15 cellular contexts compared by ENCODE assay signal in the genomic region with DNA sequence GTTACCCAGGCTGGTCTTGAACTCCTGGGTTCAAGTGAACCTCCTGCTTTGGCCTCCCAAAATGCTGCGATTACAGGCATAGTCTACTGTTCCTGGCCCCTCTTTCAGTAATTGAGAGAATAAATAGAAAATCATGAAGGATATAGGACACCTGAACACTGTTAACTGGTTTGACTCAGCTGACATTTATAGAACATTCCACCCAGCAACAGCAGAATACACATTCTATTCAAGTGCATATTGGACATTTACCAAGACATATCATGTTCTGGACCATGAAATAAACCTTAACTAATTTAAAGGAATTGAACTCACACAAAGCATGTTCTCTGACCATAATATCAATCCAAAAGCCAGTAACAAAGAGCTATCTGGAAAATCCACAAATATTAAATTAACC. TPM values are rescaled to one million over a fixed set of nuclear protein-coding genes. Genes with fewer than 3 reads are reported as not detected.
DNase-seq lines count a peak whose midpoint lies in the region; ATAC-seq and TF ChIP-seq lines count a peak whose summit lies in the region.
"Had no signal": no experiment of that assay in that cellular context is flagged by ENCODE, and none has a peak within 500 bp of the region (broad histone marks: within the 10 kb centered on the region; RNA-seq: fewer than 3 reads in every experiment).

No MANE protein-coding gene starts in this region.

- peaks cover 10% of the 10 kb centered on the region for H3K9me3 Mint-ChIP-seq in activated T-helper 17 cell treated with anti-CD3 and anti-CD28 coated beads, Interleukin-2, amount 50 U/mL, for 72 hours
- H3K9me3 Mint-ChIP-seq in nephron = peaks cover 21% of the 10 kb centered on the region
- peaks cover 5% of the 10 kb centered on the region for H3K9me3 Mint-ChIP-seq in natural killer cell treated with Interleukin-12 subunit alpha and Interleukin-12 subunit beta and Interleukin-15 and Interleukin-18, amount 100 ng/mL, for 72 hours

- peak overlapping the region; percentile 50 for H3K27ac Mint-ChIP-seq in activated T-helper 17 cell treated with anti-CD3 and anti-CD28 coated beads, Interleukin-2, amount 50 U/mL, for 72 hours
- H3K27ac Mint-ChIP-seq in nephron = peak overlapping the region in 2 of 3 experiments; percentile 5 to 6
- peak overlapping the region in 1 of 2 donors; percentile 19 for H3K27ac Mint-ChIP-seq in natural killer cell treated with Interleukin-12 subunit alpha and Interleukin-12 subunit beta and Interleukin-15 and Interleukin-18, amount 100 ng/mL, for 72 hours
- H3K27ac Mint-ChIP-seq: H9 had no signal

- H3K4me3 Mint-ChIP-seq in activated T-helper 17 cell treated with anti-CD3 and anti-CD28 coated beads, Interleukin-2, amount 50 U/mL, for 72 hours = no peak overlapping the region
- peak overlapping the region in 1 of 3 experiments; percentile 37 for H3K4me3 Mint-ChIP-seq in nephron
- no peak overlapping the region for H3K4me3 Mint-ChIP-seq in natural killer cell treated with Interleukin-12 subunit alpha and Interleukin-12 subunit beta and Interleukin-15 and Interleukin-18, amount 100 ng/mL, for 72 hours
- H3K4me3 Mint-ChIP-seq: CD8-positive, alpha-beta T cell; H9 had no signal

- H3K27me3 Mint-ChIP-seq in activated T-helper 17 cell treated with anti-CD3 and anti-CD28 coated beads, Interleukin-2, amount 50 U/mL, for 72 hours = no peaks in the 10 kb centered on the region
- peaks cover 8% of the 10 kb centered on the region for H3K27me3 Mint-ChIP-seq in nephron (ENCODE audit: low read depth)
- no peaks in the 10 kb centered on the region for H3K27me3 Mint-ChIP-seq in natural killer cell treated with Interleukin-12 subunit alpha and Interleukin-12 subunit beta and Interleukin-15 and Interleukin-18, amount 100 ng/mL, for 72 hours

- peaks cover 10% of the 10 kb centered on the region for H3K4me1 Mint-ChIP-seq in activated T-helper 17 cell treated with anti-CD3 and anti-CD28 coated beads, Interleukin-2, amount 50 U/mL, for 72 hours
- H3K4me1 Mint-ChIP-seq in nephron = peaks cover 23% of the 10 kb centered on the region
- peaks cover 14 to 31% of the 10 kb centered on the region in 2 donors for H3K4me1 Mint-ChIP-seq in natural killer cell treated with Interleukin-12 subunit alpha and Interleukin-12 subunit beta and Interleukin-15 and Interleukin-18, amount 100 ng/mL, for 72 hours (ENCODE audit: low read depth in 2 of 2)

- ATAC-seq in activated T-helper 17 cell treated with anti-CD3 and anti-CD28 coated beads, Interleukin-2, amount 50 U/mL, for 72 hours (replicated peaks) = no peak
- no peak for ATAC-seq in GM19324 (IDR thresholded peaks at IDR 0.05; ENCODE audit: low FRiP score, unreplicated experiment)
- no peak for ATAC-seq in natural killer cell treated with Interleukin-12 subunit alpha and Interleukin-12 subunit beta and Interleukin-15 and Interleukin-18, amount 100 ng/mL, for 72 hours
- ATAC-seq: A549; CD8-positive, alpha-beta T cell had no signal

- no peak overlapping the region for H3K4me3 ChIP-seq in choroid plexus epithelial cell (ENCODE audit: low read depth, low read length)
- H3K4me3 ChIP-seq: A549 had no signal

- peak; percentile 47 for DNase-seq in choroid plexus epithelial cell (ENCODE audit: low read depth)
- DNase-seq in LoVo (ENCODE audit: low spot score) = no peak
- no peak for DNase-seq in natural killer cell treated with Interleukin-12 subunit alpha and Interleukin-12 subunit beta and Interleukin-15 and Interleukin-18, amount 100 ng/mL, for 72 hours (ENCODE audit: low spot score)
- DNase-seq: BE2C; CD8-positive, alpha-beta T cell; COR-L47; DMS153; DMS79 treated with DMSO at 0.1 percent for 48 hours; EL; GOT3; H9 had no signal

- no peak for TF ChIP-seq CTCF in choroid plexus epithelial cell (conservative IDR thresholded peaks at IDR 0.05; ENCODE audit: low read depth, low read length)
- no peak for TF ChIP-seq CTCF in nephron (IDR thresholded peaks at IDR 0.05; ENCODE audit: unreplicated experiment in 3 of 3)

- no peaks in the 10 kb centered on the region for H3K36me3 Mint-ChIP-seq in activated T-helper 17 cell treated with anti-CD3 and anti-CD28 coated beads, Interleukin-2, amount 50 U/mL, for 72 hours (ENCODE audit: low read depth)
- H3K36me3 Mint-ChIP-seq in nephron (ENCODE audit: low read depth) = no peaks in the 10 kb centered on the region
- H3K36me3 Mint-ChIP-seq in natural killer cell treated with Interleukin-12 subunit alpha and Interleukin-12 subunit beta and Interleukin-15 and Interleukin-18, amount 100 ng/mL, for 72 hours = peaks cover 13% of the 10 kb centered on the region

RNA-seq across cellular contexts. Expression of a gene that starts 19.8 kb away (rescaled TPM):
- total RNA-seq in activated T-helper 17 cell treated with anti-CD3 and anti-CD28 coated beads, Interleukin-2, amount 50 U/mL, for 72 hours = 1 to 10 TPM; 4.6 to 4.8 TPM
- total RNA-seq in natural killer cell treated with Interleukin-12 subunit alpha and Interleukin-12 subunit beta and Interleukin-15 and Interleukin-18, amount 100 ng/mL, for 72 hours = 1 to 10 TPM; 7.3 to 9.6 TPM

RNA-seq across cellular contexts. Expression of a gene that starts 23.5 kb away (rescaled TPM):
- total RNA-seq in activated T-helper 17 cell treated with anti-CD3 and anti-CD28 coated beads, Interleukin-2, amount 50 U/mL, for 72 hours = 10 to 100 TPM; 17.2 to 19.8 TPM
- 10 to 100 TPM; 33.1 to 43.7 TPM for total RNA-seq in natural killer cell treated with Interleukin-12 subunit alpha and Interleukin-12 subunit beta and Interleukin-15 and Interleukin-18, amount 100 ng/mL, for 72 hours
